Comparison of ENCODE assay signal across 21 cellular contexts in genomic region chr13:50721664-50721976, GRCh38.
"Had no signal": no experiment of that assay in that cellular context is flagged by ENCODE, and none has a peak within 500 bp of the region (broad histone marks: within the 10 kb centered on the region; RNA-seq: fewer than 3 reads in every experiment).

No MANE protein-coding gene starts in this region.

- H3K4me1 ChIP-seq: esophagus muscularis mucosa, gastrocnemius medialis, tibial artery, upper lobe of left lung, vagina had no signal

- H3K27ac ChIP-seq: epithelial cell of prostate, esophagus muscularis mucosa, gastrocnemius medialis, heart right ventricle, spleen, tibial artery, vagina had no signal

- H3K36me3 ChIP-seq: esophagus muscularis mucosa, gastrocnemius medialis, heart right ventricle, spleen, tibial artery, upper lobe of left lung, vagina had no signal

- H3K4me3 Mint-ChIP-seq: effector memory CD8-positive, alpha-beta T cell; naive thymus-derived CD4-positive, alpha-beta T cell; nephron progenitor cell; stimulated activated memory B cell treated with anti-CD40 and anti-IgM and Interleukin-4, amounts not matched to agents 10 μg/mL and 1 μg/mL and 100 μg/mL, for 72 hours; stimulated activated naive CD8-positive, alpha-beta T cell treated with anti-CD3 and anti-CD28 coated beads, Interleukin-15, Interleukin-2, amounts not matched to agents 100 ng/mL and 50 ng/mL, for 24 hours had no signal

- H3K27me3 Mint-ChIP-seq: stimulated activated memory B cell treated with anti-CD40 and anti-IgM and Interleukin-4, amounts not matched to agents 10 μg/mL and 1 μg/mL and 100 μg/mL, for 72 hours had no signal

- H3K27ac Mint-ChIP-seq: effector memory CD8-positive, alpha-beta T cell; naive thymus-derived CD4-positive, alpha-beta T cell; nephron progenitor cell; stimulated activated memory B cell treated with anti-CD40 and anti-IgM and Interleukin-4, amounts not matched to agents 10 μg/mL and 1 μg/mL and 100 μg/mL, for 72 hours; stimulated activated naive CD8-positive, alpha-beta T cell treated with anti-CD3 and anti-CD28 coated beads, Interleukin-15, Interleukin-2, amounts not matched to agents 100 ng/mL and 50 ng/mL, for 24 hours had no signal

- H3K27me3 ChIP-seq: esophagus muscularis mucosa, gastrocnemius medialis, heart right ventricle, spleen, tibial artery, upper lobe of left lung, vagina had no signal

- H3K4me3 ChIP-seq: esophagus muscularis mucosa, gastrocnemius medialis, heart right ventricle, spleen, tibial artery, upper lobe of left lung, vagina had no signal

- DNase-seq: effector memory CD8-positive, alpha-beta T cell; gastrocnemius medialis; heart right ventricle; hypothalamus; kidney glomerular epithelial cell; mammary epithelial cell; naive thymus-derived CD4-positive, alpha-beta T cell; nephron progenitor cell; posterior cingulate gyrus; spleen; stimulated activated CD4-positive, alpha-beta T cell treated with anti-CD3 and anti-CD28 coated beads, Interleukin-15, amount 100 ng/mL, for 24 hours; stimulated activated CD4-positive, alpha-beta T cell treated with anti-CD3 and anti-CD28 coated beads, Interleukin-1b, Interleukin-23, amount 100 ng/mL, for 48 hours; stimulated activated CD4-positive, alpha-beta T cell treated with anti-CD3 and anti-CD28 coated beads, Interleukin-4, amount 100 ng/mL, for 24 hours; tibial artery; upper lobe of left lung had no signal

- H3K9me3 Mint-ChIP-seq: effector memory CD8-positive, alpha-beta T cell; stimulated activated naive CD8-positive, alpha-beta T cell treated with anti-CD3 and anti-CD28 coated beads, Interleukin-15, Interleukin-2, amounts not matched to agents 100 ng/mL and 50 ng/mL, for 24 hours had no signal

- H3K36me3 Mint-ChIP-seq: stimulated activated memory B cell treated with anti-CD40 and anti-IgM and Interleukin-4, amounts not matched to agents 10 μg/mL and 1 μg/mL and 100 μg/mL, for 72 hours had no signal

- H3K9me3 ChIP-seq: esophagus muscularis mucosa, gastrocnemius medialis, heart right ventricle, spleen, tibial artery, upper lobe of left lung, vagina had no signal

- ATAC-seq: effector memory CD8-positive, alpha-beta T cell; gastrocnemius medialis; heart right ventricle; naive thymus-derived CD4-positive, alpha-beta T cell; sciatic nerve; stimulated activated memory B cell treated with anti-CD40 and anti-IgM and Interleukin-4, amounts not matched to agents 10 μg/mL and 1 μg/mL and 100 μg/mL, for 72 hours had no signal
